Comparison of ENCODE assay signal across 1 cellular context in the genomic region with DNA sequence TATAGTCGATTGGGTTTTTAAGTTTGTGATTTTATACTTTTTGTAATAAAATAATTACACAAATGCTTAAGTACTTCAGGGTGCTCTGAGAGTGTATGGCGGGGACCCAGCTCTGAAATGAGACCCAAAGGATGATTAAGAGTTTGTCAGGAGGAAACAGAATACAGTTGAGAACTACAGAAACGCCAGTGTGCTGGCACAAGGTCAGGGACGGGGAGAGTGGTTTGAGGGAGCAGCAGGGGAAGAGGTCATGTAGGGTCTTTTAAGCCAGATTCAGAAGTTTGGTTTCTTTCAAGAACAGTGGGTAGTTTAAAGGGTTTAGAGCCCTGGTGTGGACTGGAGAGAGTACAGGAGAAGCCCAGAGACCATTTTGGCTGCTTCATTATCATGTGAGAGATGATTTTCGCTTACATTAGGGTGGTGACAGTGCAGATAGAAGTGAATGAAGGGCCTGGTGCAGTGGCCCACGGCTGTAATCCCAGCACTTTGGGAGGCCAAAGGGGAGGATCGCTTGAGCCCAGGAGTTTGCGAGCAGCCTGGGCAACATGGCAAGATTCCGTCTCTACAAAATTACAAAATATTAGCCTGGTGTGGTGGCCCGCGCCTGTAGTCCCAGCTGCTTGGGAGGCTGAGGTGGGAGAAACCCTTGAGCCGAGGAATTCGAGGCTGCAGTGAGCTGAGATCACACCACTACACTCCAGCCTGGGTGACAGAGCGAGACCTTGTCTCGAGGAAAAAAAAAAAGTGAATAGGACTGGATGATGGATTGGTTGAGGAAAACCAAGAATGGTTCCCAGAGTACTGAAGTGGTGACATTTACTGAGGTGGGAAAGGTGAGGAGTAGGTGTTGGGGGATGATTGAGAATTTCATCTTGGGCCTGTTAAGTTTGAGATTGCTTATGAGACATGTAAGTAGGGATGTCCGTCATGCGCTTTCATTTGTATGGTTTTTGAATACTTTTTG.
TF ChIP-seq lines count a peak whose summit lies in the region.

No MANE protein-coding gene starts in this region.

TF ChIP-seq in A549, 52 proteins besides CTCF, POLR2A, EP300 and RAD21:
- TF ChIP-seq POLR2AphosphoS2 (conservative IDR thresholded peaks at IDR 0.05; ENCODE audit: low read length) (no peak), RNF2 (IDR thresholded peaks at IDR 0.05; ENCODE audit: borderline replicate concordance, low read depth) (no peak), FOXS1 (CRISPR knock-in tag; IDR thresholded peaks at IDR 0.05) (no peak), HDAC2 (IDR thresholded peaks at IDR 0.05) (no peak), EHMT2 (IDR thresholded peaks at IDR 0.05; ENCODE audit: low read depth) (no peak), GATA3 (IDR thresholded peaks at IDR 0.05; ENCODE audit: borderline replicate concordance) (no peak), JUN (IDR thresholded peaks at IDR 0.05) (no peak), CBX8 (IDR thresholded peaks at IDR 0.05) (no peak)
- TF ChIP-seq, protein P1, sequence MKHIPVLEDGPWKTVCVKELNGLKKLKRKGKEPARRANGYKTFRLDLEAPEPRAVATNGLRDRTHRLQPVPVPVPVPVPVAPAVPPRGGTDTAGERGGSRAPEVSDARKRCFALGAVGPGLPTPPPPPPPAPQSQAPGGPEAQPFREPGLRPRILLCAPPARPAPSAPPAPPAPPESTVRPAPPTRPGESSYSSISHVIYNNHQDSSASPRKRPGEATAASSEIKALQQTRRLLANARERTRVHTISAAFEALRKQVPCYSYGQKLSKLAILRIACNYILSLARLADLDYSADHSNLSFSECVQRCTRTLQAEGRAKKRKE (CRISPR knock-in tag; IDR thresholded peaks at IDR 0.05; ENCODE audit: low read depth) = no peak
- TF ChIP-seq, protein P2, sequence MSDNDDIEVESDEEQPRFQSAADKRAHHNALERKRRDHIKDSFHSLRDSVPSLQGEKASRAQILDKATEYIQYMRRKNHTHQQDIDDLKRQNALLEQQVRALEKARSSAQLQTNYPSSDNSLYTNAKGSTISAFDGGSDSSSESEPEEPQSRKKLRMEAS (IDR thresholded peaks at IDR 0.05) = no peak
